1 cellular context compared by ENCODE assay signal in the genomic region with DNA sequence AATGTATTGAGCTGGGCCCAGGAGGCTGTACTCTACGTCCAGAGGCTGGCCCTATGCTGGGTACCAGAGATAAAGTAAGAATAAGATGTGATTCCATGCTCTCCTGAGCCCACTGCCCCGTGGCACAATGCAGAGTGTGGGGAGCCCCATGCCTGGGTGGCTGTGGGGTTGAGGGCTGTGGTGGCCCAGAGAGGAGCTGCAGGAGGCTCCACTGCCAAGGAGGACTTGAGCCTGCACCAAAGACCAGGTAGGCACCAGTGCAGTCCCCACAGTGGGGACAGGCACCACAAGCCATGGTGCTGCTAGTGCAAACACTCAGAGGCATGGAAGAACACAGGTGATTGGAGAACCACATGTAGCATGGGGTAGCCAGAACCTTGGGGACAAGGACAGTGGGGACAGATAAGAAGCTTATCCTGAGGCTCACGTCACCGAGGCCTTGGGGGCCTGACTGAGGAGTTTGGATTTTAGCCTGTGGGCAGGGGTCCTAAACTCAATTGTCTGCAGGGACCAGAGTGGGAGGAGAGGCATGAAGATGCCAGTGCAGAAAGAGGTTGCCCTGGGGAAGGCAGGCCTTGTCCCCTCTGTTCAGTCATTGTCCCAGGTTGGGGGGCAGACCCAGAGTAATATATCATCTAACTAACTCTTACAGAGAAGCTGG.
TF ChIP-seq lines count a peak whose summit lies in the region.

No MANE protein-coding gene starts in this region.

TF ChIP-seq in HepG2, 621 proteins besides CTCF, POLR2A, EP300 and RAD21:
- no peak for TF ChIP-seq AKAP8 (CRISPR knock-in tag; IDR thresholded peaks at IDR 0.05)
- TF ChIP-seq AGO1 (IDR thresholded peaks at IDR 0.05; ENCODE audit: low read depth, low read length, poor library complexity, severe bottlenecking): no peak
- no peak for TF ChIP-seq ZNF570 (CRISPR knock-in tag; IDR thresholded peaks at IDR 0.05; ENCODE audit: borderline replicate concordance)
- no peak for TF ChIP-seq JARID2 (CRISPR knock-in tag; IDR thresholded peaks at IDR 0.05; ENCODE audit: insufficient replicate concordance)
- TF ChIP-seq TMF1 (CRISPR knock-in tag; IDR thresholded peaks at IDR 0.05; ENCODE audit: low read depth): no peak
- TF ChIP-seq TFDP1 (CRISPR knock-in tag; IDR thresholded peaks at IDR 0.05; ENCODE audit: borderline replicate concordance): no peak
- no peak for TF ChIP-seq ZC3H4 (CRISPR knock-in tag; IDR thresholded peaks at IDR 0.05; ENCODE audit: borderline replicate concordance)
- no peak for TF ChIP-seq ZNF17 (CRISPR knock-in tag; IDR thresholded peaks at IDR 0.05)
- no peak for TF ChIP-seq NKX3-1 (CRISPR knock-in tag; IDR thresholded peaks at IDR 0.05)
